Comparison of ENCODE assay signal across 8 cellular contexts in the genomic region with DNA sequence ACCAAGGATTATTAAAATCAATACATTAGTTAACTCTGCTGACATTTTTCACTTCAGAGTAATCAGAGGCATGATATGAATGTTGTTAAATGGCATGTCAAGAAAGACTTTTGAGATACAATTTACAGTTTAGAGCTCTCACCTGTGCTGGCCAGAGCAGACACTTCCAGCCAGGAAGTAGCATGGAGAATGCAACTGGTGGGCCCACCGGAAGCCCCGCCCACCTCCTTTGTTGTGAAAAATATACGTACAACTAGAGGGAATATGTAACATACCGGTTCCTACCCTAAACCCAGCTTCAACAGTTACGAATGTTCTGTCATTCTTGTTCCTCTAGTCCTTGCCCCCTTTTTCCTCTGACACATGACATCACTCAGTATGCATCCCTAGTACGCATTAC.
A peak's percentile ranks its signal among the peaks of the same experiment; 100 is the strongest.
DNase-seq lines count a peak whose midpoint lies in the region; ATAC-seq and TF ChIP-seq lines count a peak whose summit lies in the region.

No MANE protein-coding gene starts in this region.

- TF ChIP-seq CTCF in liver (IDR thresholded peaks at IDR 0.05; ENCODE audit: low read depth, low read length, missing input control) = no peak
- TF ChIP-seq CTCF in tibial artery (IDR thresholded peaks at IDR 0.05) = no peak
- TF ChIP-seq CTCF in BE2C (IDR thresholded peaks at IDR 0.05; ENCODE audit: low read depth, low read length) = no peak

- H3K9ac ChIP-seq in liver (ENCODE audit: low read depth in 1 of 2, low read length in 2 of 2) = no peak overlapping the region

- peaks cover 68% of the 10 kb centered on the region for H3K36me3 Mint-ChIP-seq in activated CD4-positive, alpha-beta T cell treated with anti-CD3 and anti-CD28 coated beads, Interleukin-2, amount 10 ng/mL, durations not matched to agents 7 days and 5 days (ENCODE audit: low read depth)
- peaks cover 37% of the 10 kb centered on the region for H3K36me3 Mint-ChIP-seq in activated naive CD4-positive, alpha-beta T cell treated with anti-CD3 and anti-CD28 coated beads, Interleukin-2, amount 50 U/mL, for 24 hours

- no peaks in the 10 kb centered on the region for H3K27me3 Mint-ChIP-seq in activated CD4-positive, alpha-beta T cell treated with anti-CD3 and anti-CD28 coated beads, Interleukin-2, amount 10 ng/mL, durations not matched to agents 7 days and 5 days
- no peaks in the 10 kb centered on the region for H3K27me3 Mint-ChIP-seq in activated naive CD4-positive, alpha-beta T cell treated with anti-CD3 and anti-CD28 coated beads, Interleukin-2, amount 50 U/mL, for 24 hours

- peaks cover 49% of the 10 kb centered on the region for H3K4me1 Mint-ChIP-seq in activated CD4-positive, alpha-beta T cell treated with anti-CD3 and anti-CD28 coated beads, Interleukin-2, amount 10 ng/mL, durations not matched to agents 7 days and 5 days
- H3K4me1 Mint-ChIP-seq in activated naive CD4-positive, alpha-beta T cell treated with anti-CD3 and anti-CD28 coated beads, Interleukin-2, amount 50 U/mL, for 24 hours = peaks cover 52% of the 10 kb centered on the region

- CTCF ChIA-PET in activated CD4-positive, alpha-beta T cell treated with anti-CD3 and anti-CD28 coated beads, Interleukin-2, amount 10 ng/mL, durations not matched to agents 7 days and 5 days (lab: Charles Lee) = interaction anchor here (0.7 to 6.1 kb wide), 6 partner anchors 13 to 124 kb away, joined by 3 to 33 read pairs (median 3); no protein-coding TSS in a partner anchor

- H3K9me3 Mint-ChIP-seq in activated CD4-positive, alpha-beta T cell treated with anti-CD3 and anti-CD28 coated beads, Interleukin-2, amount 10 ng/mL, durations not matched to agents 7 days and 5 days = peaks cover 21% of the 10 kb centered on the region
- H3K9me3 Mint-ChIP-seq in activated naive CD4-positive, alpha-beta T cell treated with anti-CD3 and anti-CD28 coated beads, Interleukin-2, amount 50 U/mL, for 24 hours = no peaks in the 10 kb centered on the region

- H3K4me1 ChIP-seq in liver (ENCODE audit: control insufficient read depth in 4 of 4, insufficient read depth in 4 of 4, low read length in 3 of 4) (peaks cover 0 to 4% (median 2%) of the 10 kb centered on the region in 4 donors), tibial artery (peaks cover 3 to 77% (median 30%) of the 10 kb centered on the region in 4 donors), BE2C (no peaks in the 10 kb centered on the region; the same call in 1 of the 2 replicates)

- ATAC-seq in GM18907 (IDR thresholded peaks at IDR 0.05; ENCODE audit: unreplicated experiment) = no peak

- no peak overlapping the region for H3K4me3 ChIP-seq in liver (ENCODE audit: low read depth in 1 of 3, low read length in 3 of 3)
- H3K4me3 ChIP-seq in tibial artery = no peak overlapping the region
- no peak overlapping the region for H3K4me3 ChIP-seq in BE2C (ENCODE audit: low read depth, low read length)

- peak; percentile 28 for DNase-seq in activated CD4-positive, alpha-beta T cell treated with anti-CD3 and anti-CD28 coated beads, Interleukin-2, amount 10 ng/mL, durations not matched to agents 7 days and 5 days
- no peak for DNase-seq in activated CD4-positive, alpha-beta T cell treated with anti-CD3 and anti-CD28 coated beads for 4 hours
- DNase-seq in tibial artery (no peak), BE2C (no peak), DMS53 (lab: John Stamatoyannopoulos, UW) (no peak)

- TF ChIP-seq RAD21 in liver (IDR thresholded peaks at IDR 0.05) = no peak

- peak overlapping the region; percentile 90 for H3K27ac Mint-ChIP-seq in activated CD4-positive, alpha-beta T cell treated with anti-CD3 and anti-CD28 coated beads, Interleukin-2, amount 10 ng/mL, durations not matched to agents 7 days and 5 days
- no peak overlapping the region for H3K27ac Mint-ChIP-seq in activated naive CD4-positive, alpha-beta T cell treated with anti-CD3 and anti-CD28 coated beads, Interleukin-2, amount 50 U/mL, for 24 hours

- no peaks in the 10 kb centered on the region for H3K27me3 ChIP-seq in liver (ENCODE audit: control insufficient read depth in 4 of 4, insufficient read depth in 4 of 4, low read length in 3 of 4)
- H3K27me3 ChIP-seq in tibial artery = no peaks in the 10 kb centered on the region
- no peaks in the 10 kb centered on the region for H3K27me3 ChIP-seq in BE2C

- H3K36me3 ChIP-seq in liver (ENCODE audit: control insufficient read depth in 4 of 4, insufficient read depth in 3 of 4, low read depth in 1 of 4, low read length in 3 of 4) (peaks cover 4 to 7% (median 6%) of the 10 kb centered on the region in 4 donors), tibial artery (peaks cover 2 to 15% (median 8%) of the 10 kb centered on the region in 3 donors), BE2C (peaks cover 43% of the 10 kb centered on the region)

- WGBS in liver = 87% methylated on average over 6 of the region's 6 CpGs

- H3K27ac ChIP-seq in liver (ENCODE audit: low read depth in 1 of 2, low read length in 2 of 2) (peak overlapping the region; percentile 10 to 21), tibial artery (peak overlapping the region; percentile 60 to 79)

- H3K9me3 ChIP-seq in liver (ENCODE audit: control insufficient read depth in 4 of 4, low read length in 3 of 4) (no peaks in the 10 kb centered on the region), tibial artery (peaks cover 0 to under 1% (median 0%) of the 10 kb centered on the region in 3 donors), BE2C (no peaks in the 10 kb centered on the region; the same call in 1 of the 2 replicates)

- intact Hi-C loops in tibial artery (cut with DNase I; ENCODE audit: low total_unique reads) = no loop called here

- H3K4me3 Mint-ChIP-seq in activated CD4-positive, alpha-beta T cell treated with anti-CD3 and anti-CD28 coated beads, Interleukin-2, amount 10 ng/mL, durations not matched to agents 7 days and 5 days = peak overlapping the region; percentile 62
- peak overlapping the region; percentile 75 for H3K4me3 Mint-ChIP-seq in activated naive CD4-positive, alpha-beta T cell treated with anti-CD3 and anti-CD28 coated beads, Interleukin-2, amount 50 U/mL, for 24 hours

- POLR2A ChIA-PET in activated CD4-positive, alpha-beta T cell treated with anti-CD3 and anti-CD28 coated beads, Interleukin-2, amount 10 ng/mL, durations not matched to agents 7 days and 5 days (lab: Charles Lee) = interaction anchor here (0.6 to 0.9 kb wide), 2 partner anchors 81 to 135 kb away, joined by 3 read pairs; no protein-coding TSS in a partner anchor

TF ChIP-seq in liver, 16 proteins besides CTCF, POLR2A, EP300 and RAD21 (continues in another document):
- TF ChIP-seq HNF4G (IDR thresholded peaks at IDR 0.05) = no peak
- TF ChIP-seq NR2F2 (IDR thresholded peaks at IDR 0.05) = no peak
- TF ChIP-seq YY1 (IDR thresholded peaks at IDR 0.05) = no peak
- no peak for TF ChIP-seq SP1 (IDR thresholded peaks at IDR 0.05)
- no peak for TF ChIP-seq RXRA (IDR thresholded peaks at IDR 0.05)
- TF ChIP-seq TAF1 (conservative IDR thresholded peaks at IDR 0.05) = no peak
- TF ChIP-seq, protein P1, sequence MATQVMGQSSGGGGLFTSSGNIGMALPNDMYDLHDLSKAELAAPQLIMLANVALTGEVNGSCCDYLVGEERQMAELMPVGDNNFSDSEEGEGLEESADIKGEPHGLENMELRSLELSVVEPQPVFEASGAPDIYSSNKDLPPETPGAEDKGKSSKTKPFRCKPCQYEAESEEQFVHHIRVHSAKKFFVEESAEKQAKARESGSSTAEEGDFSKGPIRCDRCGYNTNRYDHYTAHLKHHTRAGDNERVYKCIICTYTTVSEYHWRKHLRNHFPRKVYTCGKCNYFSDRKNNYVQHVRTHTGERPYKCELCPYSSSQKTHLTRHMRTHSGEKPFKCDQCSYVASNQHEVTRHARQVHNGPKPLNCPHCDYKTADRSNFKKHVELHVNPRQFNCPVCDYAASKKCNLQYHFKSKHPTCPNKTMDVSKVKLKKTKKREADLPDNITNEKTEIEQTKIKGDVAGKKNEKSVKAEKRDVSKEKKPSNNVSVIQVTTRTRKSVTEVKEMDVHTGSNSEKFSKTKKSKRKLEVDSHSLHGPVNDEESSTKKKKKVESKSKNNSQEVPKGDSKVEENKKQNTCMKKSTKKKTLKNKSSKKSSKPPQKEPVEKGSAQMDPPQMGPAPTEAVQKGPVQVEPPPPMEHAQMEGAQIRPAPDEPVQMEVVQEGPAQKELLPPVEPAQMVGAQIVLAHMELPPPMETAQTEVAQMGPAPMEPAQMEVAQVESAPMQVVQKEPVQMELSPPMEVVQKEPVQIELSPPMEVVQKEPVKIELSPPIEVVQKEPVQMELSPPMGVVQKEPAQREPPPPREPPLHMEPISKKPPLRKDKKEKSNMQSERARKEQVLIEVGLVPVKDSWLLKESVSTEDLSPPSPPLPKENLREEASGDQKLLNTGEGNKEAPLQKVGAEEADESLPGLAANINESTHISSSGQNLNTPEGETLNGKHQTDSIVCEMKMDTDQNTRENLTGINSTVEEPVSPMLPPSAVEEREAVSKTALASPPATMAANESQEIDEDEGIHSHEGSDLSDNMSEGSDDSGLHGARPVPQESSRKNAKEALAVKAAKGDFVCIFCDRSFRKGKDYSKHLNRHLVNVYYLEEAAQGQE (IDR thresholded peaks at IDR 0.05) = no peak
- TF ChIP-seq, protein P2, sequence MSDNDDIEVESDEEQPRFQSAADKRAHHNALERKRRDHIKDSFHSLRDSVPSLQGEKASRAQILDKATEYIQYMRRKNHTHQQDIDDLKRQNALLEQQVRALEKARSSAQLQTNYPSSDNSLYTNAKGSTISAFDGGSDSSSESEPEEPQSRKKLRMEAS (IDR thresholded peaks at IDR 0.05) = no peak
- TF ChIP-seq HNF4A (conservative IDR thresholded peaks at IDR 0.05) = no peak
- no peak for TF ChIP-seq JUND (IDR thresholded peaks at IDR 0.05)
- TF ChIP-seq, protein P3, sequence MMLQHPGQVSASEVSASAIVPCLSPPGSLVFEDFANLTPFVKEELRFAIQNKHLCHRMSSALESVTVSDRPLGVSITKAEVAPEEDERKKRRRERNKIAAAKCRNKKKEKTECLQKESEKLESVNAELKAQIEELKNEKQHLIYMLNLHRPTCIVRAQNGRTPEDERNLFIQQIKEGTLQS (IDR thresholded peaks at IDR 0.05) = no peak
- no peak for TF ChIP-seq FOXA1 (IDR thresholded peaks at IDR 0.05)
- no peak for TF ChIP-seq FOXA2 (IDR thresholded peaks at IDR 0.05)
- TF ChIP-seq EGR1 (IDR thresholded peaks at IDR 0.05; ENCODE audit: low read depth in 2 of 2) = no peak
- no peak for TF ChIP-seq GABPA (IDR thresholded peaks at IDR 0.05 in 1 of 2, conservative IDR thresholded peaks at IDR 0.05 in 1 of 2)
